ENCODE assay signal across 12 cellular contexts in the genomic region with DNA sequence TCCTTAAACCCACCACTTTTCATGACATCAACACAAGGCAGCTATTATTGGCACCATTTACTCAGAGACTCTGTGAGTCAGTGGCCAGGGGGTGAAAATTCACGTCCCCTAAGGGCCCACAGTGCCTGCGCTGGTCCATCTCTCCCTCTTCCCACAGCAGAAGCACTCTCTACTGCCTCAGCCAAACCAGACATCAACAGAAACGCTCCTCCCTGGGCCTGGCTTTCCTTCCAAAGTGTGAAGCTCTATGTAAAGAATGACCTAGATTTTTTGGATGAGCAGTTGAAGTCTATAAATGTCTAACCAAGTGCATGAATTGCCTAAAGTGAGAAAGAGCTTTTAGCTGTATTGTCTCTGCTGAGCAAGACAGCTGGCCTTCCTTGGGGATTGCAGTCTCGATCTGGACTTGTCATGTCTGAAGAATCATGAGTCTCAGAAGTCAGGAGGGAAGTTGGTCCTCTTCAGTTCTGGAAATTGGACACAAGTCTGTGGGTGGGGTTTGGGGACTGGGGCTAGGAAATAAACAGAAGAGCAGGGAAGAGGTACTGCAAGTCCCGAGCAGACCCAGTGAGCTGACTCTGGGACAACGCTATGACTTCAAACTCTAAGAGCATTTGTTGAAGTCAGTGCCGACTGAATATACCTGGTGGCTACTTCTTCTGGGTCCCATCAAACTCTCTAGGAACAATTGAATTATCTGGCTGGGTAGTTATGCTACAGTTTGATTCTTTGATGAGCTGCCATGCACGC. TPM values are rescaled to one million over a fixed set of nuclear protein-coding genes. Genes with fewer than 3 reads are reported as not detected.
A peak's percentile ranks its signal among the peaks of the same experiment; 100 is the strongest.
DNase-seq lines count a peak whose midpoint lies in the region; ATAC-seq and TF ChIP-seq lines count a peak whose summit lies in the region.
"Had no signal": no experiment of that assay in that cellular context is flagged by ENCODE, and none has a peak within 500 bp of the region (broad histone marks: within the 10 kb centered on the region; RNA-seq: fewer than 3 reads in every experiment).

No MANE protein-coding gene starts in this region.

- peaks cover 100% of the 10 kb centered on the region for H3K4me1 Mint-ChIP-seq in CD4-positive, alpha-beta T cell (ENCODE audit: low read depth)
- H3K4me1 Mint-ChIP-seq in naive thymus-derived CD8-positive, alpha-beta T cell = peaks cover 66 to 99% (median 97%) of the 10 kb centered on the region in 4 donors
- H3K4me1 Mint-ChIP-seq in Caco-2 (ENCODE audit: low read depth, unreplicated experiment) = no peaks in the 10 kb centered on the region

- H3K36me3 Mint-ChIP-seq in CD4-positive, alpha-beta T cell (ENCODE audit: low read depth) = peaks cover 84% of the 10 kb centered on the region
- H3K36me3 Mint-ChIP-seq in naive thymus-derived CD8-positive, alpha-beta T cell = peaks cover 0 to 65% (median 11%) of the 10 kb centered on the region in 3 donors
- no peaks in the 10 kb centered on the region for H3K36me3 Mint-ChIP-seq in Caco-2 (ENCODE audit: insufficient read depth, unreplicated experiment)

- BruUV-seq in Caco-2 (replicated peaks; lab: Mats Ljungman, UMichigan) = no TSS peak

- no peak for DNase-seq in CD4-positive, alpha-beta T cell
- peak; percentile 64 for DNase-seq in M059J (ENCODE audit: low read depth)
- DNase-seq in dorsolateral prefrontal cortex = peak in 8 of 10 donors; percentile 35 to 71 (median 57)
- DNase-seq in naive thymus-derived CD8-positive, alpha-beta T cell = no peak
- no peak for DNase-seq in Caco-2
- no peak for DNase-seq in NOMO-1 treated with DMSO at 0.1 percent for 48 hours (lab: John Stamatoyannopoulos, UW; ENCODE audit: unreplicated experiment)
- no peak for DNase-seq in RKO (ENCODE audit: low spot score)
- DNase-seq: activated T-cell treated with anti-CD3 and anti-CD28 coated beads for 4 hours; stimulated activated CD4-positive, alpha-beta T cell treated with anti-CD3 and anti-CD28 coated beads, Interleukin-4, amount 100 ng/mL, for 1 hour had no signal

- no peaks in the 10 kb centered on the region for H3K9me3 ChIP-seq in CD4-positive, alpha-beta T cell (ENCODE audit: control insufficient read depth, low read length)
- H3K9me3 ChIP-seq in Caco-2 = no peaks in the 10 kb centered on the region
- H3K9me3 ChIP-seq: pancreas, stomach had no signal

- TF ChIP-seq CTCF in CD4-positive, alpha-beta T cell (IDR thresholded peaks at IDR 0.05) = no peak
- TF ChIP-seq CTCF in dorsolateral prefrontal cortex (IDR thresholded peaks at IDR 0.05 in 54 of 56, conservative IDR thresholded peaks at IDR 0.05 in 2 of 56; ENCODE audit: low read depth in 1 of 56, partially characterized antibody in 56 of 56) = no peak
- no peak for TF ChIP-seq CTCF in Caco-2 (IDR thresholded peaks at IDR 0.05; ENCODE audit: insufficient read depth in 1 of 2, low read depth in 1 of 2, low read length in 1 of 2, severe bottlenecking in 1 of 2, unreplicated experiment in 1 of 2)

- POLR2A ChIA-PET in CD4-positive, alpha-beta T cell (lab: Charles Lee) = interaction anchor here (1.0 to 1.8 kb wide), 6 partner anchors 9 to 164 kb away, joined by 3 to 4 read pairs (median 4); no protein-coding TSS in a partner anchor
- POLR2A ChIA-PET in naive thymus-derived CD8-positive, alpha-beta T cell (lab: Charles Lee) = interaction anchor here (0.8 to 1.4 kb wide), 5 partner anchors 10 to 152 kb away, joined by 3 read pairs; no protein-coding TSS in a partner anchor
- POLR2A ChIA-PET in Caco-2 (lab: Charles Lee) = interaction anchor here (0.7 kb wide), 1 partner anchor 77 kb away, joined by 3 read pairs; no protein-coding TSS in a partner anchor

- no peak overlapping the region for H3K27ac ChIP-seq in CD4-positive, alpha-beta T cell (ENCODE audit: low read depth, low read length)
- H3K27ac ChIP-seq in dorsolateral prefrontal cortex = peak overlapping the region in 55 of 59 donors; percentile 11 to 86 (median 69)
- H3K27ac ChIP-seq: pancreas, stomach had no signal

- H3K4me3 Mint-ChIP-seq in CD4-positive, alpha-beta T cell = peak overlapping the region; percentile 62
- H3K4me3 Mint-ChIP-seq in naive thymus-derived CD8-positive, alpha-beta T cell = peak overlapping the region in 9 of 10 donors; percentile 28 to 59 (median 51)
- H3K4me3 Mint-ChIP-seq in Caco-2 (ENCODE audit: unreplicated experiment) = no peak overlapping the region

- no peak for ATAC-seq in CD4-positive, alpha-beta T cell (ENCODE audit: poor library complexity)
- ATAC-seq in naive thymus-derived CD8-positive, alpha-beta T cell = no peak
- ATAC-seq in GM21737 (IDR thresholded peaks at IDR 0.05; ENCODE audit: unreplicated experiment) = no peak

- no peaks in the 10 kb centered on the region for H3K4me1 ChIP-seq in Caco-2
- H3K4me1 ChIP-seq: pancreas, stomach had no signal

- intact Hi-C loops in CD4-positive, alpha-beta T cell (cut with DNase I, micrococcal nuclease) = loop anchor here in 1 of 2 experiments (10.0 kb wide), 1 partner anchor 51 kb away; no protein-coding TSS in a partner anchor
- intact Hi-C loops in dorsolateral prefrontal cortex (cut with DNase I) = no loop called here
- intact Hi-C loops in Caco-2 (cut with micrococcal nuclease; ENCODE audit: unreplicated experiment) = no loop called here

- no peaks in the 10 kb centered on the region for H3K27me3 ChIP-seq in CD4-positive, alpha-beta T cell (ENCODE audit: control insufficient read depth, insufficient read depth, low read length)
- no peaks in the 10 kb centered on the region for H3K27me3 ChIP-seq in dorsolateral prefrontal cortex
- H3K27me3 ChIP-seq in Caco-2 (replicated peaks; ENCODE audit: control insufficient read depth, insufficient read depth, low read length) = no peaks in the 10 kb centered on the region
- H3K27me3 ChIP-seq: pancreas, stomach had no signal

- H3K27ac Mint-ChIP-seq in CD4-positive, alpha-beta T cell = peak overlapping the region; percentile 80
- peak overlapping the region; percentile 72 to 91 (median 86) for H3K27ac Mint-ChIP-seq in naive thymus-derived CD8-positive, alpha-beta T cell
- no peak overlapping the region for H3K27ac Mint-ChIP-seq in Caco-2 (ENCODE audit: unreplicated experiment)

- H3K9me3 Mint-ChIP-seq in CD4-positive, alpha-beta T cell = no peaks in the 10 kb centered on the region
- no peaks in the 10 kb centered on the region for H3K9me3 Mint-ChIP-seq in naive thymus-derived CD8-positive, alpha-beta T cell
- no peaks in the 10 kb centered on the region for H3K9me3 Mint-ChIP-seq in Caco-2 (ENCODE audit: unreplicated experiment)

- H3K4me3 ChIP-seq in dorsolateral prefrontal cortex (no peak overlapping the region), Caco-2 (ENCODE audit: low read depth, low read length) (no peak overlapping the region)
- H3K4me3 ChIP-seq: pancreas, stomach had no signal

- CTCF ChIA-PET in CD4-positive, alpha-beta T cell (lab: Charles Lee) = interaction anchor here (0.8 to 3.6 kb wide), 4 partner anchors 28 to 164 kb away, joined by 3 to 20 read pairs (median 6); a partner anchor contains a TSS
- CTCF ChIA-PET in Caco-2 (lab: Charles Lee) = no interaction called here

- no peaks in the 10 kb centered on the region for H3K27me3 Mint-ChIP-seq in CD4-positive, alpha-beta T cell
- H3K27me3 Mint-ChIP-seq in naive thymus-derived CD8-positive, alpha-beta T cell = no peaks in the 10 kb centered on the region
- no peaks in the 10 kb centered on the region for H3K27me3 Mint-ChIP-seq in Caco-2 (ENCODE audit: insufficient read depth, unreplicated experiment)

- H3K36me3 ChIP-seq in Caco-2 (ENCODE audit: control insufficient read depth, insufficient read depth, low read length) = no peaks in the 10 kb centered on the region
- H3K36me3 ChIP-seq: pancreas, stomach had no signal

RNA-seq across cellular contexts. Expression of a gene that starts 29.0 kb away (rescaled TPM):
- total RNA-seq in CD4-positive, alpha-beta T cell = 10 to 100 TPM; 66.6 to 69.7 TPM
- 0.22 and 0.52 TPM in 2 replicates for total RNA-seq in M059J (2014; rRNA removed; shearing (Covaris generic))
- total RNA-seq in dorsolateral prefrontal cortex (10 to 100 TPM; 12.6 to 59.7 (median 33.3) TPM), Caco-2 (2022) (6.0 and 7.3 TPM in 2 replicates)
- 10 to 100 TPM; 83.7 to 88.5 TPM for total RNA-seq in naive thymus-derived CD8-positive, alpha-beta T cell
- 10 to 100 TPM; 52.3 to 90.5 (median 73.4) TPM for polyA plus RNA-seq in naive thymus-derived CD8-positive, alpha-beta T cell

Comparison
In these comparisons a context has a peak if more than half of its experiments do, and no peak if none do; other contexts are left out.
1. DNase-seq: peak in M059J (single experiment) and dorsolateral prefrontal cortex (8 of 10); none in CD4-positive, alpha-beta T cell (0 of 10), naive thymus-derived CD8-positive, alpha-beta T cell (0 of 10), Caco-2 (0 of 2), NOMO-1 treated with DMSO at 0.1 percent for 48 hours (single experiment) and RKO (single experiment).